18 cellular contexts compared by ENCODE assay signal in the genomic region with DNA sequence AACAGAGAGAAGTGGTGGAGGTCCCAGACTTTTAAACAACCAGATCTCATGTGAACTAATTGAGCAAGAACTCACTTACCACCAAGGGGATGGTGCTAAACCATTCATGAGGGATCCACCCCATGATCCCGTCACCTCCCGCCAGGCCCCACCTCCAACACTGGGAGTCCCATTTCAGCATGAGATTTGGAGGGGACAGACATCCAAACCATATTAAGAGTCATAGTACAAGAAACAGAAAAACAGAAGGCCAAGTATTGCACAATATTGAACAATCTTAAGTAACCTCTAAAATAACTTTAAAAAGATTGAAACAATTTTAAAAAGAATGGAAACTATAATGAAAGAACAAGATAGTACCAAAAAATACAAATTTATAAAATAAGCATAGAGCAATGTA.
DNase-seq lines count a peak whose midpoint lies in the region; ATAC-seq and TF ChIP-seq lines count a peak whose summit lies in the region.
"Had no signal": no experiment of that assay in that cellular context is flagged by ENCODE, and none has a peak within 500 bp of the region (broad histone marks: within the 10 kb centered on the region; RNA-seq: fewer than 3 reads in every experiment).

No MANE protein-coding gene starts in this region.

- no peak overlapping the region for H3K9ac ChIP-seq in GM23248

- ATAC-seq in body of pancreas (peak; percentile 24), heart right ventricle (peak in 5 of 8 donors; percentile 33 to 65 (median 58)), gastrocnemius medialis (peak; percentile 63 to 65), GM21619 (IDR thresholded peaks at IDR 0.05; ENCODE audit: unreplicated experiment) (no peak), HG03378 (IDR thresholded peaks at IDR 0.05; ENCODE audit: unreplicated experiment) (no peak), GM19452 (IDR thresholded peaks at IDR 0.05; ENCODE audit: unreplicated experiment) (no peak)
- ATAC-seq: GM23338; natural killer cell treated with Interleukin-12 subunit alpha and Interleukin-12 subunit beta and Interleukin-15 and Interleukin-18, amount 100 ng/mL, for 72 hours had no signal

- H3K9me2 ChIP-seq in GM23248 (ENCODE audit: insufficient read depth), result no peaks in the 10 kb centered on the region

- H3K36me3 ChIP-seq in GM23248 (ENCODE audit: low read depth) (peaks cover 31% of the 10 kb centered on the region), body of pancreas (replicated peaks in 1 of 2; ENCODE audit: insufficient read depth in 1 of 2, low read depth in 2 of 2) (no peaks in the 10 kb centered on the region), heart right ventricle (peaks cover 0 to 100% (median 55%) of the 10 kb centered on the region in 9 donors), gastrocnemius medialis (peaks cover 0 to 82% of the 10 kb centered on the region in 2 donors)

- H3K79me2 ChIP-seq in GM23248 (ENCODE audit: insufficient read depth), result no peaks in the 10 kb centered on the region

- no peaks in the 10 kb centered on the region for H4K20me1 ChIP-seq in GM23248 (ENCODE audit: insufficient read depth)

- POLR2A ChIA-PET in GM10248 (lab: Yijun Ruan, JAX), result no interaction called here

- TF ChIP-seq CTCF in body of pancreas (IDR thresholded peaks at IDR 0.05), result no peak
- TF ChIP-seq CTCF in heart right ventricle (IDR thresholded peaks at IDR 0.05), result no peak
- no peak for TF ChIP-seq CTCF in gastrocnemius medialis (IDR thresholded peaks at IDR 0.05 in 4 of 5, conservative IDR thresholded peaks at IDR 0.05 in 1 of 5)
- TF ChIP-seq CTCF in GM10248 (IDR thresholded peaks at IDR 0.05; ENCODE audit: control extremely low read depth, extremely low read depth, low read depth, missing control alignments), result no peak

- TF ChIP-seq POLR2A in body of pancreas (IDR thresholded peaks at IDR 0.05) (no peak), gastrocnemius medialis (IDR thresholded peaks at IDR 0.05) (no peak)

- DNase-seq in GM23248 (peak; percentile 41), body of pancreas (no peak), heart right ventricle (peak in 1 of 2 donors; percentile 39), gastrocnemius medialis (peak; percentile 37 to 75), GM10248 (ENCODE audit: extremely low spot score) (no peak)
- DNase-seq: activated naive CD4-positive, alpha-beta T cell treated with Interleukin-2 at 50 U/mL for 16 hours; activated T-cell treated with anti-CD3 and anti-CD28 coated beads for 4 hours; DND-41; erythroblast; MG63; NCI-H2081; NCI-H510A treated with DMSO at 0.1 percent for 48 hours; stimulated activated naive CD4-positive, alpha-beta T cell had no signal

- no peaks in the 10 kb centered on the region for H3K27me3 ChIP-seq in GM23248 (replicated peaks; ENCODE audit: insufficient read depth)
- no peaks in the 10 kb centered on the region for H3K27me3 ChIP-seq in body of pancreas
- no peaks in the 10 kb centered on the region for H3K27me3 ChIP-seq in heart right ventricle
- H3K27me3 ChIP-seq in gastrocnemius medialis, result no peaks in the 10 kb centered on the region
- H3K27me3 ChIP-seq: MG63 had no signal

- CTCF ChIA-PET in GM10248 (lab: Yijun Ruan, JAX), result interaction anchor here (2.0 to 4.4 kb wide), 2 partner anchors 18 to 21 kb away, joined by 5 to 17 read pairs; no protein-coding TSS in a partner anchor

- H3K9me3 ChIP-seq in GM23248 (ENCODE audit: low read depth) (no peaks in the 10 kb centered on the region), body of pancreas (no peaks in the 10 kb centered on the region), heart right ventricle (no peaks in the 10 kb centered on the region), gastrocnemius medialis (no peaks in the 10 kb centered on the region)
- H3K9me3 ChIP-seq: MG63 had no signal

- in situ Hi-C loops in GM23248 (cut with MboI), result no loop called here
- in situ Hi-C loops in gastrocnemius medialis (cut with MboI; ENCODE audit: low sequenced_read_pairs in 4 of 4), result loop anchor here in 2 of 4 donors (25.0 kb wide), 1 partner anchor 313 kb away; no protein-coding TSS in a partner anchor

- no peaks in the 10 kb centered on the region for H3K4me1 ChIP-seq in GM23248 (ENCODE audit: insufficient read depth)
- no peaks in the 10 kb centered on the region for H3K4me1 ChIP-seq in body of pancreas
- no peaks in the 10 kb centered on the region for H3K4me1 ChIP-seq in heart right ventricle
- H3K4me1 ChIP-seq in gastrocnemius medialis, result no peaks in the 10 kb centered on the region

- no peaks in the 10 kb centered on the region for H3F3A ChIP-seq in GM23248 (ENCODE audit: insufficient read depth)

- intact Hi-C loops in body of pancreas (cut with DNase I) (no loop called here), heart right ventricle (cut with DNase I) (no loop called here), gastrocnemius medialis (cut with DNase I; ENCODE audit: low total_unique reads) (no loop called here)

- no peak overlapping the region for H3K27ac ChIP-seq in GM23248
- H3K27ac ChIP-seq in body of pancreas, result no peak overlapping the region
- H3K27ac ChIP-seq in heart right ventricle, result no peak overlapping the region
- H3K27ac ChIP-seq in gastrocnemius medialis, result peak overlapping the region; percentile 17 to 38 (median 32)

- WGBS in GM23248 (ENCODE audit: low coverage in 1 of 2, low lambda C conversion rate in 2 of 2, missing lambda C conversion rate in 2 of 2), 2 experiments, result 59 to 60% methylated on average over 2 of the region's 2 CpGs
- WGBS in body of pancreas, 2 donors, result 86 to 96% methylated on average over 2 of the region's 2 CpGs
- 84 to 86% methylated on average over 2 of the region's 2 CpGs for WGBS in heart right ventricle, 2 donors

- no peak overlapping the region for H3K4me3 ChIP-seq in GM23248
- no peak overlapping the region for H3K4me3 ChIP-seq in body of pancreas
- H3K4me3 ChIP-seq in heart right ventricle, result no peak overlapping the region
- H3K4me3 ChIP-seq in gastrocnemius medialis, result no peak overlapping the region
- H3K4me3 ChIP-seq: GM23338, MG63 had no signal

- H3K4me2 ChIP-seq in GM23248 (ENCODE audit: unreplicated experiment), result no peak overlapping the region
- H3K4me2 ChIP-seq: GM23338 had no signal

- H2AFZ ChIP-seq in GM23248, result no peak overlapping the region
- H2AFZ ChIP-seq: GM23338 had no signal

Comparison
In these comparisons a context has a peak if more than half of its experiments do, and no peak if none do; other contexts are left out.
1. DNase-seq: peak in GM23248 (single experiment) and gastrocnemius medialis (2 of 2); none in body of pancreas (0 of 4) and GM10248 (single experiment).
2. H3K27ac ChIP-seq: peak in gastrocnemius medialis (4 of 4); none in GM23248 (single experiment), body of pancreas (0 of 4) and heart right ventricle (0 of 10).
3. ATAC-seq: peak in body of pancreas (single experiment), heart right ventricle (5 of 8) and gastrocnemius medialis (2 of 2); none in GM21619 (single experiment), HG03378 (single experiment) and GM19452 (single experiment).